In genomic region chr19:45355402-45355801, GRCh38 we compare ENCODE assay signal across 18 cellular contexts. TPM values are rescaled to one million over a fixed set of nuclear protein-coding genes. Genes with fewer than 3 reads are reported as not detected.
DNase-seq lines count a peak whose midpoint lies in the region; ATAC-seq lines count a peak whose summit lies in the region.
"Had no signal": no experiment of that assay in that cellular context is flagged by ENCODE, and none has a peak within 500 bp of the region (broad histone marks: within the 10 kb centered on the region; RNA-seq: fewer than 3 reads in every experiment).

No MANE protein-coding gene starts in this region.

- H3K27me3 ChIP-seq in H7 (ENCODE audit: control insufficient read depth, insufficient read depth, low read length), result no peaks in the 10 kb centered on the region
- H3K27me3 ChIP-seq: BE2C had no signal

- ATAC-seq in GM19395 (IDR thresholded peaks at IDR 0.05; ENCODE audit: unreplicated experiment) (no peak), HG03378 (IDR thresholded peaks at IDR 0.05; ENCODE audit: unreplicated experiment) (no peak)
- ATAC-seq: A549 had no signal

- peaks cover 58% of the 10 kb centered on the region for H3K36me3 ChIP-seq in H7 (replicated peaks; ENCODE audit: control insufficient read depth, insufficient read depth, low read length)

- peak; percentile 28 for DNase-seq in H7
- DNase-seq in epidermal melanocyte (ENCODE audit: insufficient read length, low spot score), result peak; percentile 17
- DNase-seq: BE2C, DMS 273 treated with DMSO at 0.1 percent for 48 hours, DMS79 treated with DMSO at 0.1 percent for 48 hours, HFFc6, KG1, NCI-H1092, NCI-H1436, NCI-H1930, NCI-H2227 treated with DMSO at 0.1 percent for 48 hours, NCI-H510A, NCI-H748 treated with DMSO at 0.1 percent for 48 hours, SIG-M5, SK-N-SH had no signal

- no peak overlapping the region for H3K4me3 ChIP-seq in H7 (ENCODE audit: insufficient read depth, low read depth, low read length)
- H3K4me3 ChIP-seq: A549 had no signal

RNA-seq across cellular contexts. Expression of gene KLC3, which starts 14.9 kb away (rescaled TPM):
- total RNA-seq in H7 (2014; rRNA removed; shearing (Covaris generic)), result 1.6 and 1.8 TPM in 2 replicates
- total RNA-seq: HFFc6 had no signal

RNA-seq across cellular contexts. Expression of gene ERCC2, which starts 15.0 kb away (rescaled TPM):
- 48.7 and 54.2 TPM in 2 replicates for total RNA-seq in H7 (2014; rRNA removed; shearing (Covaris generic))

RNA-seq across cellular contexts. Expression of gene CKM, which starts 32.7 kb away (rescaled TPM):
- not detected in 2 replicates for total RNA-seq in H7 (2014; rRNA removed; shearing (Covaris generic))
- total RNA-seq: HFFc6 had no signal

RNA-seq across cellular contexts. Expression of gene PPP1R13L, which starts 49.5 kb away (rescaled TPM):
- total RNA-seq in H7 (2014; rRNA removed; shearing (Covaris generic)), result 12.8 and 18.9 TPM in 2 replicates

RNA-seq across cellular contexts. Expression of gene POLR1G, which starts 51.0 kb away (rescaled TPM):
- total RNA-seq in H7 (2014; rRNA removed; shearing (Covaris generic)), result 35.8 and 39.6 TPM in 2 replicates
